24 cellular contexts compared by ENCODE assay signal in genomic region chr11:69472766-69473519, GRCh38. TPM values are rescaled to one million over a fixed set of nuclear protein-coding genes. Genes with fewer than 3 reads are reported as not detected.
DNase-seq lines count a peak whose midpoint lies in the region; ATAC-seq, FAIRE-seq and TF ChIP-seq lines count a peak whose summit lies in the region.
"Had no signal": no experiment of that assay in that cellular context is flagged by ENCODE, and none has a peak within 500 bp of the region (broad histone marks: within the 10 kb centered on the region; RNA-seq: fewer than 3 reads in every experiment).

No MANE protein-coding gene starts in this region.

- H3K27ac ChIP-seq in left ventricle myocardium inferior (replicated peaks) (no peak overlapping the region), osteoblast (ENCODE audit: low read depth, low read length) (no peak overlapping the region)
- H3K27ac ChIP-seq: C4-2B, KMS-11, PC-9, RWPE1, SJCRH30 had no signal

- TF ChIP-seq CTCF in left ventricle myocardium inferior (IDR thresholded peaks at IDR 0.05; ENCODE audit: borderline replicate concordance) (no peak), osteoblast (IDR thresholded peaks at IDR 0.05; ENCODE audit: extremely low read depth, low read depth, low read length) (no peak)

- H3K79me2 ChIP-seq in osteoblast (ENCODE audit: insufficient read depth, low read length): no peaks in the 10 kb centered on the region

- DNase-seq in left cardiac atrium: peak; percentile 8
- no peak for DNase-seq in cardiac septum (ENCODE audit: low spot score)
- DNase-seq in left ventricle myocardium inferior: peak; percentile 2
- DNase-seq in osteoblast (ENCODE audit: insufficient read length, low spot score, missing footprints): peak; percentile 87
- DNase-seq in HTR-8/SVneo (ENCODE audit: insufficient read length, low spot score): no peak
- no peak for DNase-seq in SIG-M5 treated with dmso at 0.1 percent for 504 hours (lab: John Stamatoyannopoulos, UW; ENCODE audit: unreplicated experiment)
- no peak for DNase-seq in NCI-H146 (lab: John Stamatoyannopoulos, UW)
- DNase-seq: CD8-positive, alpha-beta memory T cell; EL; GF-D8; NCI-H1105 treated with DMSO at 0.1 percent for 48 hours; NCI-H1694 treated with DMSO at 0.1 percent for 48 hours; NCI-H446; NCI-H526 treated with DMSO at 0.1 percent for 48 hours; PC-9; SJCRH30 had no signal

- H3K27me3 ChIP-seq in left ventricle myocardium inferior (ENCODE audit: low read depth): no peaks in the 10 kb centered on the region
- no peaks in the 10 kb centered on the region for H3K27me3 ChIP-seq in osteoblast (ENCODE audit: insufficient read depth, low read length)
- H3K27me3 ChIP-seq: SJCRH30 had no signal

- H3K36me3 ChIP-seq in left ventricle myocardium inferior (no peaks in the 10 kb centered on the region), osteoblast (ENCODE audit: insufficient read depth, low read length) (no peaks in the 10 kb centered on the region)
- H3K36me3 ChIP-seq: SJCRH30 had no signal

- FAIRE-seq in HTR-8/SVneo (lab: Jason Lieb, UNC): no peak
- FAIRE-seq: A204.1, GM19239, H1 had no signal

- H3K9me3 ChIP-seq in left ventricle myocardium inferior (replicated peaks) (peaks cover 9% of the 10 kb centered on the region), osteoblast (ENCODE audit: low read depth, low read length) (no peaks in the 10 kb centered on the region)
- H3K9me3 ChIP-seq: SJCRH30 had no signal

- intact Hi-C loops in left cardiac atrium (cut with DNase I) (no loop called here), cardiac septum (cut with DNase I) (no loop called here), left ventricle myocardium inferior (cut with micrococcal nuclease) (no loop called here)

- H3K4me3 ChIP-seq in left ventricle myocardium inferior (no peak overlapping the region), osteoblast (ENCODE audit: insufficient read depth, low read length) (no peak overlapping the region)
- H3K4me3 ChIP-seq: PC-9, SJCRH30 had no signal

- H3K4me1 ChIP-seq in left ventricle myocardium inferior: peaks cover 7% of the 10 kb centered on the region
- H3K4me1 ChIP-seq in osteoblast (ENCODE audit: insufficient read depth, low read length): no peaks in the 10 kb centered on the region
- H3K4me1 ChIP-seq: SJCRH30 had no signal

- no peak overlapping the region for H2AFZ ChIP-seq in osteoblast (ENCODE audit: low read length)
- H2AFZ ChIP-seq: PC-9 had no signal

- no peak for ATAC-seq in left cardiac atrium
- ATAC-seq: HCT116 had no signal

- H3K4me2 ChIP-seq in osteoblast (ENCODE audit: insufficient read depth, low read length): no peak overlapping the region
- H3K4me2 ChIP-seq: KMS-11, PC-9 had no signal

- H4K20me1 ChIP-seq in osteoblast (ENCODE audit: insufficient read depth, low read length): no peaks in the 10 kb centered on the region

RNA-seq across cellular contexts. Expression of gene LINC01488, which starts 8.5 kb away (rescaled TPM):
- under 1 TPM in 1 of 2 donors, not detected in 1; 0.06 TPM for total RNA-seq in left cardiac atrium
- total RNA-seq in cardiac septum: 0.19 TPM
- total RNA-seq in left ventricle myocardium inferior: 0.38 TPM
- not detected in 2 replicates for total RNA-seq in osteoblast
- total RNA-seq: CD8-positive, alpha-beta memory T cell; H1; HT1080; PC-9; SJCRH30 had no signal

Comparison
In these comparisons a context has a peak if more than half of its experiments do, and no peak if none do; other contexts are left out.
1. DNase-seq: peak in left cardiac atrium (single experiment), left ventricle myocardium inferior (single experiment) and osteoblast (single experiment); none in cardiac septum (single experiment), HTR-8/SVneo (single experiment), SIG-M5 treated with dmso at 0.1 percent for 504 hours (single experiment) and NCI-H146 (single experiment).